8 cellular contexts compared by ENCODE assay signal in genomic region chr1:150320667-150320978, GRCh38. TPM values are rescaled to one million over a fixed set of nuclear protein-coding genes. Genes with fewer than 3 reads are reported as not detected.
DNase-seq lines count a peak whose midpoint lies in the region; ATAC-seq and TF ChIP-seq lines count a peak whose summit lies in the region.

No MANE protein-coding gene starts in this region.

- H3K4me1 Mint-ChIP-seq in CD4-positive, alpha-beta memory T cell: peaks cover 10 to 35% (median 23%) of the 10 kb centered on the region in 4 donors
- H3K4me1 Mint-ChIP-seq in endothelial cell (ENCODE audit: unreplicated experiment): peaks cover 15% of the 10 kb centered on the region

- H4K20me1 ChIP-seq in OCI-LY3 (ENCODE audit: insufficient read depth, low read length): peaks cover 15% of the 10 kb centered on the region

- POLR2A ChIA-PET in CD4-positive, alpha-beta memory T cell (lab: Charles Lee; ENCODE audit: partially characterized antibody): interaction anchor here (0.7 to 2.7 kb wide), 8 partner anchors 9 to 86 kb away, joined by 3 to 18 read pairs (median 3); partner anchors contain the start of gene RPRD2

- no peaks in the 10 kb centered on the region for H3K9me3 ChIP-seq in CD4-positive, alpha-beta memory T cell (ENCODE audit: control insufficient read depth in 1 of 2, low read length in 2 of 2)
- H3K9me3 ChIP-seq in OCI-LY3 (ENCODE audit: insufficient read depth, low read length): no peaks in the 10 kb centered on the region
- no peaks in the 10 kb centered on the region for H3K9me3 ChIP-seq in ovary

- WGBS in ovary, 3 donors: 83 to 86% (median 85%) methylated on average over 8 of the region's 8 CpGs

- H2AFZ ChIP-seq in OCI-LY3 (ENCODE audit: low read depth, low read length): no peak overlapping the region

- H3K36me3 ChIP-seq in CD4-positive, alpha-beta memory T cell (ENCODE audit: insufficient read depth, low read length): peaks cover 10% of the 10 kb centered on the region
- peaks cover 15% of the 10 kb centered on the region for H3K36me3 ChIP-seq in OCI-LY3 (replicated peaks; ENCODE audit: low read depth, low read length)
- no peaks in the 10 kb centered on the region for H3K36me3 ChIP-seq in ovary

- CTCF ChIA-PET in CD4-positive, alpha-beta memory T cell (lab: Charles Lee; ENCODE audit: partially characterized antibody): no interaction called here

- peak overlapping the region; percentile 68 to 91 for H3K4me3 ChIP-seq in CD4-positive, alpha-beta memory T cell (ENCODE audit: low read length in 2 of 2)
- H3K4me3 ChIP-seq in OCI-LY3 (ENCODE audit: low read length) (peak overlapping the region; percentile 92), ovary (peak overlapping the region; percentile 75)

- no peak overlapping the region for H3K9ac ChIP-seq in OCI-LY3 (ENCODE audit: low read length)

- no peaks in the 10 kb centered on the region for H3K27me3 Mint-ChIP-seq in CD4-positive, alpha-beta memory T cell
- no peaks in the 10 kb centered on the region for H3K27me3 Mint-ChIP-seq in endothelial cell (ENCODE audit: unreplicated experiment)

- no peaks in the 10 kb centered on the region for H3K9me3 Mint-ChIP-seq in CD4-positive, alpha-beta memory T cell
- H3K9me3 Mint-ChIP-seq in endothelial cell (ENCODE audit: unreplicated experiment): no peaks in the 10 kb centered on the region

- intact Hi-C loops in CD4-positive, alpha-beta memory T cell (cut with micrococcal nuclease): loop anchor here (2.0 kb wide), 2 partner anchors 26 to 66 kb away; no protein-coding TSS in a partner anchor
- intact Hi-C loops in ovary (cut with DNase I): no loop called here

- peaks cover 10 to 26% of the 10 kb centered on the region in 2 donors for H3K36me3 Mint-ChIP-seq in CD4-positive, alpha-beta memory T cell
- H3K36me3 Mint-ChIP-seq in endothelial cell (ENCODE audit: low read depth, unreplicated experiment): peaks cover 5% of the 10 kb centered on the region

- peaks cover 23% of the 10 kb centered on the region for H3K4me1 ChIP-seq in CD4-positive, alpha-beta memory T cell (ENCODE audit: insufficient read depth, low read length)
- H3K4me1 ChIP-seq in OCI-LY3 (ENCODE audit: low read length): peaks cover 13% of the 10 kb centered on the region
- peaks cover 5% of the 10 kb centered on the region for H3K4me1 ChIP-seq in ovary (ENCODE audit: insufficient read depth)

- peak in 2 of 5 donors; percentile 1 for DNase-seq in CD4-positive, alpha-beta memory T cell
- no peak for DNase-seq in endothelial cell (ENCODE audit: low spot score)
- DNase-seq in ovary: no peak
- DNase-seq in NCI-H2081 treated with DMSO at 0.1 percent for 48 hours (lab: John Stamatoyannopoulos, UW): no peak
- DNase-seq in dedifferentiated amniotic fluid mesenchymal stem cell (ENCODE audit: extremely low spot score): no peak
- DNase-seq in anterior cingulate cortex (lab: John Stamatoyannopoulos, UW): no peak

- no peaks in the 10 kb centered on the region for H3K27me3 ChIP-seq in CD4-positive, alpha-beta memory T cell (ENCODE audit: insufficient read depth, low read length)
- H3K27me3 ChIP-seq in OCI-LY3 (ENCODE audit: low read depth, low read length) (no peaks in the 10 kb centered on the region), ovary (no peaks in the 10 kb centered on the region)

- H3K4me3 Mint-ChIP-seq in CD4-positive, alpha-beta memory T cell: peak overlapping the region; percentile 95 to 100 (median 99)
- H3K4me3 Mint-ChIP-seq in endothelial cell (ENCODE audit: unreplicated experiment): peak overlapping the region; percentile 100

- ATAC-seq in HG02759 (IDR thresholded peaks at IDR 0.05; ENCODE audit: unreplicated experiment): no peak

- peak overlapping the region; percentile 81 for H3K27ac ChIP-seq in CD4-positive, alpha-beta memory T cell (ENCODE audit: low read depth, low read length)
- H3K27ac ChIP-seq in OCI-LY3 (ENCODE audit: low read length): peak overlapping the region; percentile 79; the same call in 1 of the 2 replicates
- peak overlapping the region in 1 of 2 donors; percentile 79 for H3K27ac ChIP-seq in ovary

- TF ChIP-seq CTCF in OCI-LY3 (IDR thresholded peaks at IDR 0.05; ENCODE audit: low read depth, low read length) (no peak), endothelial cell (IDR thresholded peaks at IDR 0.05; ENCODE audit: unreplicated experiment) (no peak), ovary (IDR thresholded peaks at IDR 0.05) (no peak)

- H3K4me2 ChIP-seq in OCI-LY3 (ENCODE audit: low read length): peak overlapping the region; percentile 38

- TF ChIP-seq EP300 in ovary (IDR thresholded peaks at IDR 0.05): no peak

- peak overlapping the region; percentile 95 to 100 (median 97) for H3K27ac Mint-ChIP-seq in CD4-positive, alpha-beta memory T cell
- H3K27ac Mint-ChIP-seq in endothelial cell (ENCODE audit: unreplicated experiment): peak overlapping the region; percentile 100

- no peak for TF ChIP-seq POLR2A in ovary (IDR thresholded peaks at IDR 0.05)

- H3K79me2 ChIP-seq in OCI-LY3 (ENCODE audit: low read length): peaks cover 44% of the 10 kb centered on the region

RNA-seq across cellular contexts. Expression of gene PRPF3, which starts 0.7 kb away (rescaled TPM):
- 100 to 1,000 TPM; 131 to 139 TPM for total RNA-seq in CD4-positive, alpha-beta memory T cell
- 10 to 100 TPM in 1 of 2 donors, 1 to 10 TPM in 1; 8.6 to 24.3 TPM for polyA plus RNA-seq in CD4-positive, alpha-beta memory T cell
- total RNA-seq in endothelial cell (ENCODE audit: unreplicated experiment): 78.4 TPM
- total RNA-seq in ovary: 10 to 100 TPM; 34.6 to 86.0 (median 66.9) TPM
- polyA plus RNA-seq in ovary: 10 to 100 TPM; 50.5 to 68.6 TPM

RNA-seq across cellular contexts. Expression of gene MRPS21, which starts 27.0 kb away (rescaled TPM):
- total RNA-seq in CD4-positive, alpha-beta memory T cell: 10 to 100 TPM; 62.9 to 68.7 TPM
- 10 to 100 TPM; 68.2 to 89.4 TPM for polyA plus RNA-seq in CD4-positive, alpha-beta memory T cell
- total RNA-seq in endothelial cell (ENCODE audit: unreplicated experiment) (63.1 TPM), ovary (10 to 100 TPM; 42.2 to 74.7 (median 63.1) TPM)
- polyA plus RNA-seq in ovary: 10 to 100 TPM; 80.1 to 85.4 TPM

RNA-seq across cellular contexts. Expression of gene CIART, which starts 38.3 kb away (rescaled TPM):
- total RNA-seq in CD4-positive, alpha-beta memory T cell: under 1 TPM; 0.67 to 0.94 TPM
- polyA plus RNA-seq in CD4-positive, alpha-beta memory T cell: 1 to 10 TPM in 1 of 2 donors, under 1 TPM in 1; 0.36 to 2.6 TPM
- total RNA-seq in endothelial cell (ENCODE audit: unreplicated experiment): 9.1 TPM
- total RNA-seq in ovary: 10 to 100 TPM in 3 of 7 donors, 1 to 10 TPM in 4; 3.6 to 22.5 (median 7.7) TPM
- 10 to 100 TPM; 10.8 to 12.7 TPM for polyA plus RNA-seq in ovary

RNA-seq across cellular contexts. Expression of gene RPRD2, which starts 43.3 kb away (rescaled TPM):
- 10 to 100 TPM; 60.0 to 61.0 TPM for total RNA-seq in CD4-positive, alpha-beta memory T cell
- 10 to 100 TPM; 10.1 to 37.1 TPM for polyA plus RNA-seq in CD4-positive, alpha-beta memory T cell
- total RNA-seq in endothelial cell (ENCODE audit: unreplicated experiment) (29.6 TPM), ovary (10 to 100 TPM; 18.2 to 55.6 (median 43.9) TPM)
- polyA plus RNA-seq in ovary: 10 to 100 TPM; 20.3 to 53.2 TPM

RNA-seq across cellular contexts. Expression of gene C1orf54, which starts 48.0 kb away (rescaled TPM):
- 1 to 10 TPM; 2.5 to 3.4 TPM for total RNA-seq in CD4-positive, alpha-beta memory T cell
- 1 to 10 TPM; 5.3 to 7.4 TPM for polyA plus RNA-seq in CD4-positive, alpha-beta memory T cell
- total RNA-seq in endothelial cell (ENCODE audit: unreplicated experiment) (411 TPM), ovary (10 to 100 TPM in 1 of 7 donors, 1 to 10 TPM in 6; 2.0 to 20.9 (median 4.4) TPM)
- polyA plus RNA-seq in ovary: 10 to 100 TPM in 1 of 2 donors, 1 to 10 TPM in 1; 8.4 to 34.8 TPM
